In genomic region chr4:40206421-40206820, GRCh38 we compare ENCODE assay signal across 11 cellular contexts. TPM values are rescaled to one million over a fixed set of nuclear protein-coding genes. Genes with fewer than 3 reads are reported as not detected.
DNase-seq lines count a peak whose midpoint lies in the region; ATAC-seq and TF ChIP-seq lines count a peak whose summit lies in the region.
"Had no signal": no experiment of that assay in that cellular context is flagged by ENCODE, and none has a peak within 500 bp of the region (broad histone marks: within the 10 kb centered on the region; RNA-seq: fewer than 3 reads in every experiment).

No MANE protein-coding gene starts in this region.

- peaks cover 77% of the 10 kb centered on the region for H3K4me1 Mint-ChIP-seq in activated CD4-positive, alpha-beta T cell treated with anti-CD3 and anti-CD28 coated beads, Interleukin-2, amount 10 ng/mL, durations not matched to agents 7 days and 5 days

- peak overlapping the region; percentile 88 for H3K9ac ChIP-seq in SU-DHL-6 (ENCODE audit: low read length)

- peak overlapping the region; percentile 94 for H3K4me3 Mint-ChIP-seq in activated CD4-positive, alpha-beta T cell treated with anti-CD3 and anti-CD28 coated beads, Interleukin-2, amount 10 ng/mL, durations not matched to agents 7 days and 5 days

- peak overlapping the region; percentile 47 for H3K4me3 ChIP-seq in SU-DHL-6 (ENCODE audit: insufficient read depth, low read length, poor library complexity, severe bottlenecking)
- H3K4me3 ChIP-seq in effector memory CD4-positive, alpha-beta T cell (ENCODE audit: insufficient read depth, low read depth, low read length, poor library complexity, severe bottlenecking) = peak overlapping the region; percentile 87
- no peak overlapping the region for H3K4me3 ChIP-seq in tibial nerve
- H3K4me3 ChIP-seq in right cardiac atrium (ENCODE audit: low read length) = no peak overlapping the region
- H3K4me3 ChIP-seq: smooth muscle cell had no signal

- H3K36me3 Mint-ChIP-seq in activated CD4-positive, alpha-beta T cell treated with anti-CD3 and anti-CD28 coated beads, Interleukin-2, amount 10 ng/mL, durations not matched to agents 7 days and 5 days (ENCODE audit: low read depth) = peaks cover 79% of the 10 kb centered on the region

- no peaks in the 10 kb centered on the region for H3K9me3 Mint-ChIP-seq in activated CD4-positive, alpha-beta T cell treated with anti-CD3 and anti-CD28 coated beads, Interleukin-2, amount 10 ng/mL, durations not matched to agents 7 days and 5 days

- TF ChIP-seq EP300 in tibial nerve (IDR thresholded peaks at IDR 0.05) = no peak

- peaks cover 100% of the 10 kb centered on the region for H3K79me2 ChIP-seq in SU-DHL-6 (ENCODE audit: insufficient read depth, low read length)

- H3K27me3 ChIP-seq in SU-DHL-6 (ENCODE audit: low read length) (no peaks in the 10 kb centered on the region), tibial nerve (no peaks in the 10 kb centered on the region), right cardiac atrium (ENCODE audit: control insufficient read depth, insufficient read depth) (no peaks in the 10 kb centered on the region)
- no peaks in the 10 kb centered on the region for H3K27me3 ChIP-seq in effector memory CD4-positive, alpha-beta T cell (replicated peaks; ENCODE audit: control insufficient read depth, insufficient read depth, low read length, poor library complexity, severe bottlenecking)

- H3K36me3 ChIP-seq in SU-DHL-6 (ENCODE audit: low read length) (peaks cover 3% of the 10 kb centered on the region; the same call in 1 of the 2 replicates), tibial nerve (no peaks in the 10 kb centered on the region)
- peaks cover 4% of the 10 kb centered on the region for H3K36me3 ChIP-seq in effector memory CD4-positive, alpha-beta T cell (ENCODE audit: control insufficient read depth, insufficient read depth, low read length)

- POLR2A ChIA-PET in activated CD4-positive, alpha-beta T cell treated with anti-CD3 and anti-CD28 coated beads, Interleukin-2, amount 10 ng/mL, durations not matched to agents 7 days and 5 days (lab: Charles Lee) = no interaction called here

- no peak for TF ChIP-seq POLR2A in tibial nerve (IDR thresholded peaks at IDR 0.05)

- TF ChIP-seq CTCF in SU-DHL-6 (IDR thresholded peaks at IDR 0.05; ENCODE audit: insufficient read depth, low read length, poor library complexity, severe bottlenecking) (no peak), tibial nerve (IDR thresholded peaks at IDR 0.05) (no peak)

- H3K27me3 Mint-ChIP-seq in activated CD4-positive, alpha-beta T cell treated with anti-CD3 and anti-CD28 coated beads, Interleukin-2, amount 10 ng/mL, durations not matched to agents 7 days and 5 days = no peaks in the 10 kb centered on the region

- H3K9me3 ChIP-seq in SU-DHL-6 (ENCODE audit: insufficient read depth, low read length) (no peaks in the 10 kb centered on the region), tibial nerve (no peaks in the 10 kb centered on the region), right cardiac atrium (ENCODE audit: control insufficient read depth, low read length) (no peaks in the 10 kb centered on the region)
- no peaks in the 10 kb centered on the region for H3K9me3 ChIP-seq in effector memory CD4-positive, alpha-beta T cell (ENCODE audit: control insufficient read depth, low read length)

- intact Hi-C loops in right cardiac atrium (cut with DNase I) = no loop called here

- peak; percentile 14 for DNase-seq in activated CD4-positive, alpha-beta T cell treated with anti-CD3 and anti-CD28 coated beads, Interleukin-2, amount 10 ng/mL, durations not matched to agents 7 days and 5 days
- DNase-seq in activated CD4-positive, alpha-beta T cell treated with anti-CD3 and anti-CD28 coated beads for 1 hour = no peak
- no peak for DNase-seq in effector memory CD4-positive, alpha-beta T cell
- DNase-seq in tibial nerve (ENCODE audit: low spot score in 2 of 2) (no peak), right cardiac atrium (no peak)
- no peak for DNase-seq in activated CD4-positive, CD25-positive, alpha-beta regulatory T cell treated with anti-CD3 and anti-CD28 coated beads, Interleukin-2, amount 50 U/mL, for 72 hours
- DNase-seq: ACHN, NCI-H526 treated with DMSO at 0.1 percent for 48 hours had no signal

- H4K20me1 ChIP-seq in SU-DHL-6 (ENCODE audit: low read depth, low read length) = no peaks in the 10 kb centered on the region; the same call in 1 of the 2 replicates

- peaks cover 44% of the 10 kb centered on the region for H3F3A ChIP-seq in SU-DHL-6 (ENCODE audit: insufficient read depth)

- H3K4me1 ChIP-seq in effector memory CD4-positive, alpha-beta T cell (ENCODE audit: control insufficient read depth, insufficient read depth, low read length, poor library complexity, severe bottlenecking) = peaks cover 47% of the 10 kb centered on the region
- H3K4me1 ChIP-seq in tibial nerve = no peaks in the 10 kb centered on the region
- H3K4me1 ChIP-seq in right cardiac atrium (ENCODE audit: control insufficient read depth, insufficient read depth, low read length) = no peaks in the 10 kb centered on the region

- whole genome bisulfite sequencing in tibial nerve, 2 donors = 48 to 50% methylated on average over 2 of the region's 2 CpGs
- WGBS in right cardiac atrium = 42% methylated on average over 2 of the region's 2 CpGs

- no peaks in the 10 kb centered on the region for H3K9me2 ChIP-seq in SU-DHL-6 (replicated peaks; ENCODE audit: insufficient read depth, low read length)

- peak overlapping the region; percentile 98 for H3K27ac Mint-ChIP-seq in activated CD4-positive, alpha-beta T cell treated with anti-CD3 and anti-CD28 coated beads, Interleukin-2, amount 10 ng/mL, durations not matched to agents 7 days and 5 days

- peak overlapping the region; percentile 98 for H3K4me2 ChIP-seq in SU-DHL-6 (ENCODE audit: low read depth, low read length, poor library complexity, severe bottlenecking)
- H3K4me2 ChIP-seq: smooth muscle cell had no signal

- CTCF ChIA-PET in activated CD4-positive, alpha-beta T cell treated with anti-CD3 and anti-CD28 coated beads, Interleukin-2, amount 10 ng/mL, durations not matched to agents 7 days and 5 days (lab: Charles Lee) = interaction anchor here (0.9 to 1.1 kb wide), 4 partner anchors 21 to 57 kb away, joined by 3 read pairs; no protein-coding TSS in a partner anchor

- H2AFZ ChIP-seq in SU-DHL-6 (ENCODE audit: low read depth, low read length, severe bottlenecking) = no peak overlapping the region

- H3K27ac ChIP-seq in SU-DHL-6 (ENCODE audit: low read depth, low read length) (peak overlapping the region; percentile 99), tibial nerve (peak overlapping the region in 3 of 4 donors; percentile 36 to 51 (median 49)), right cardiac atrium (ENCODE audit: low read length) (no peak overlapping the region)
- H3K27ac ChIP-seq in effector memory CD4-positive, alpha-beta T cell (ENCODE audit: insufficient read depth, low read length, poor library complexity, severe bottlenecking) = peak overlapping the region; percentile 100

- ATAC-seq in GM18520 (IDR thresholded peaks at IDR 0.05; ENCODE audit: unreplicated experiment) = no peak
- no peak for ATAC-seq in right cardiac atrium

RNA-seq across cellular contexts. Expression of gene RHOH, which starts 9.6 kb away (rescaled TPM):
- 100 to 1,000 TPM; 134 to 137 TPM for total RNA-seq in activated CD4-positive, alpha-beta T cell treated with anti-CD3 and anti-CD28 coated beads, Interleukin-2, amount 10 ng/mL, durations not matched to agents 7 days and 5 days
- total RNA-seq in tibial nerve = 1 to 10 TPM in 2 of 4 donors, under 1 TPM in 2; 0.30 to 2.2 (median 1.0) TPM
- total RNA-seq in right cardiac atrium = 1 to 10 TPM in 1 of 4 donors, under 1 TPM in 3; 0.29 to 1.0 (median 0.47) TPM
- polyA plus RNA-seq in right cardiac atrium = 0.07 TPM
- total RNA-seq: smooth muscle cell had no signal

Comparison
In these comparisons a context has a peak if more than half of its experiments do, and no peak if none do; other contexts are left out.
1. H3K4me3 ChIP-seq: peak in SU-DHL-6 (single experiment) and effector memory CD4-positive, alpha-beta T cell (single experiment); none in tibial nerve (0 of 4) and right cardiac atrium (single experiment).
2. RNA of gene RHOH, which starts 9.6 kb away (total RNA-seq): 134 to 137 TPM in activated CD4-positive, alpha-beta T cell treated with anti-CD3 and anti-CD28 coated beads, Interleukin-2, amount 10 ng/mL, durations not matched to agents 7 days and 5 days; 0.30 to 2.2 TPM in tibial nerve and 0.29 to 1.0 TPM in right cardiac atrium; every median in the first group is over 10 times any median in the second.